30 cellular contexts compared by ENCODE assay signal in the genomic region with DNA sequence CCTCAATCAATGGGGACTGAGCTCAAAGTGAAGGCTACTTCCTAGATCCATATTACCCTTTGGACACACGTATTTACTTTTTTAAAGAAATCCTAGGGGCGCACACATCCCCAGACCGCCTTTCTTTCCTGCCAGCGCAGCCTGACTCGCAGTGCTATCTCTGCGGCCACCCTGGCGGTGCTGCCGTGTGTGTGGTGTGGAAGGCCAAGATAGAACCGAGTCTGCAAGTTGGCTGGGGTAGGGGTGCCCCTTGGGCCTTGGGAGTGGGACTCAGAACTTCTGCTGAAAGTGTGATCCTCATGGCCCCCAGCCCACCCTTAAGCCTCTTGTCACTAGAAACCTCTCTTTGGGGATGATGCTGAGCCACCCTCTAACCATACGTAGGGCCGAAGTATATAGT.
"Had no signal": no experiment of that assay in that cellular context is flagged by ENCODE, and none has a peak within 500 bp of the region (broad histone marks: within the 10 kb centered on the region; RNA-seq: fewer than 3 reads in every experiment).

No MANE protein-coding gene starts in this region.

- FAIRE-seq: endometrium, endothelial cell of umbilical vein had no signal

- DNase-seq: activated CD4-positive, alpha-beta T cell treated with anti-CD3 and anti-CD28 coated beads for 1 hour; activated CD4-positive, alpha-beta T cell treated with anti-CD3 and anti-CD28 coated beads for 4 hours; activated CD4-positive, alpha-beta T cell treated with anti-CD3 and anti-CD28 coated beads, Interleukin-2, amount 10 ng/mL, durations not matched to agents 7 days and 5 days; activated CD4-positive, alpha-beta T cell treated with anti-CD3 and anti-CD28 coated beads, Interleukin-2, amount 50 U/mL, for 48 hours; activated CD8-positive, alpha-beta memory T cell treated with anti-CD3 and anti-CD28 coated beads for 24 hours; activated CD8-positive, alpha-beta T cell treated with anti-CD3 and anti-CD28 coated beads for 36 hours; activated effector memory CD4-positive, alpha-beta T cell treated with Interleukin-2 at 50 U/mL for 16 hours; activated gamma-delta T cell treated with Interleukin-2 at 50 U/mL for 16 hours; activated naive CD4-positive, alpha-beta T cell treated with Interleukin-2 at 50 U/mL for 16 hours; activated naive CD8-positive, alpha-beta T cell treated with anti-CD3 and anti-CD28 coated beads for 36 hours; activated naive CD8-positive, alpha-beta T cell treated with anti-CD3 and anti-CD28 coated beads, Interleukin-2, amount 50 U/mL, for 24 hours; activated T-cell treated with anti-CD3 and anti-CD28 coated beads, Interleukin-2, amount 50 U/mL, for 4 hours; adrenal gland; amygdala; aorta; body of pancreas; caudate nucleus; colonic mucosa; effector CD8-positive, alpha-beta T cell; esophagus squamous epithelium; foreskin melanocyte; SW 1271; T-cell; T1000 had no signal

- H3K27ac ChIP-seq: adrenal gland, body of pancreas, colonic mucosa, epithelial cell of prostate, esophagus squamous epithelium, gastroesophageal sphincter had no signal

- H3K4me1 ChIP-seq: colonic mucosa had no signal

- H3K4me3 ChIP-seq: adrenal gland, body of pancreas, colonic mucosa, esophagus squamous epithelium, gastroesophageal sphincter had no signal

- H3K9me3 ChIP-seq: adrenal gland, body of pancreas, colonic mucosa, esophagus squamous epithelium, gastroesophageal sphincter had no signal

- H3K27me3 ChIP-seq: adrenal gland, body of pancreas, colonic mucosa, esophagus squamous epithelium, gastroesophageal sphincter had no signal

- ATAC-seq: activated CD8-positive, alpha-beta T cell treated with anti-CD3 and anti-CD28 coated beads for 36 hours; activated naive CD8-positive, alpha-beta T cell treated with anti-CD3 and anti-CD28 coated beads, Interleukin-2, amount 50 U/mL, for 24 hours; activated T-cell treated with anti-CD3 and anti-CD28 coated beads, Interleukin-2, amount 50 U/mL, for 4 hours; activated T-helper 17 cell treated with anti-CD3 and anti-CD28 coated beads, Interleukin-2, amount 50 U/mL, for 72 hours; body of pancreas; gastroesophageal sphincter; T-cell; WTC11 had no signal

- H3K36me3 ChIP-seq: adrenal gland, colonic mucosa, esophagus squamous epithelium, gastroesophageal sphincter had no signal
